19 cellular contexts compared by ENCODE assay signal in the genomic region with DNA sequence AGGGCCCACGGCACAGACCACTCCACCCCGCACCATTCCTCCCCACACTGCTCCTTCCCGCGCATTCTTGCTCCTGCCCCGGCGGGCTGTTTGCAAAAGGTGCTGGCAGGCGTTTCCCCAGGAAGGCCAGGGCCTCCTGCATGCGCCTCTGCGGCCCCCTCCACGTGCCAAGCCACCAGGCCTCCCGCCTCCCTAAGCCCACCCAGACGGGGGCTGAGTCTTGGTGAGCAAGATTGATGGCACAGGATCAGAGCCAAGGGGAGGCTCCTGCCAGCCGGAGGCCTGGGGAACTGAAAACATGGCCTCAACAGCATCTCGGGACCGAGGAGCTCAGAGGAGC.
DNase-seq lines count a peak whose midpoint lies in the region; ATAC-seq, FAIRE-seq and TF ChIP-seq lines count a peak whose summit lies in the region.
"Had no signal": no experiment of that assay in that cellular context is flagged by ENCODE, and none has a peak within 500 bp of the region (broad histone marks: within the 10 kb centered on the region; RNA-seq: fewer than 3 reads in every experiment).

No MANE protein-coding gene starts in this region.

- H3K9ac ChIP-seq in kidney (ENCODE audit: low read length in 2 of 2) (no peak overlapping the region), neural progenitor cell (no peak overlapping the region), PC-3 (ENCODE audit: low read length) (no peak overlapping the region)

- H3K36me3 ChIP-seq in KOPT-K1 (ENCODE audit: insufficient read depth, low read length): no peaks in the 10 kb centered on the region
- no peaks in the 10 kb centered on the region for H3K36me3 ChIP-seq in kidney (ENCODE audit: control insufficient read depth in 1 of 2, insufficient read depth in 2 of 2, low read length in 2 of 2)
- H3K36me3 ChIP-seq in neural progenitor cell: no peaks in the 10 kb centered on the region
- no peaks in the 10 kb centered on the region for H3K36me3 ChIP-seq in PC-3 (ENCODE audit: low read depth, low read length)
- H3K36me3 ChIP-seq: HAP-1, SJSA1 had no signal

- peaks cover 2% of the 10 kb centered on the region for H3K27me3 Mint-ChIP-seq in neural progenitor cell (ENCODE audit: insufficient read depth, low read depth)

- intact Hi-C loops in kidney (cut with DNase I): no loop called here
- intact Hi-C loops in PC-3 (cut with micrococcal nuclease): loop anchor here (10.0 kb wide), 1 partner anchor 138 kb away; no protein-coding TSS in a partner anchor

- no peaks in the 10 kb centered on the region for H3F3A ChIP-seq in neural progenitor cell (ENCODE audit: low read depth)
- no peaks in the 10 kb centered on the region for H3F3A ChIP-seq in PC-3 (ENCODE audit: low read length, unreplicated experiment)

- DNase-seq in A549 (ENCODE audit: low read depth in 1 of 2, low spot score in 1 of 2) (no peak), kidney (peak; percentile 57), neural progenitor cell (ENCODE audit: low spot score) (no peak), midbrain (lab: John Stamatoyannopoulos, UW) (no peak), HK-2 (ENCODE audit: unreplicated experiment) (no peak), PC-3 (no peak)
- DNase-seq: GDM1, KBM-7, NCI-H1436, NCI-H2081, NCI-H510A, NCI-H774 had no signal

- POLR2A ChIA-PET in A549 (lab: Yijun Ruan, JAX): interaction anchor here (0.5 kb wide), 1 partner anchor 207 kb away, joined by 5 read pairs; no protein-coding TSS in a partner anchor
- POLR2A ChIA-PET in PC-3 (lab: Charles Lee; ENCODE audit: unreplicated experiment): no interaction called here

- H2AFZ ChIP-seq in neural progenitor cell (replicated peaks) (peak overlapping the region; percentile 52), PC-3 (ENCODE audit: low read length) (no peak overlapping the region)

- no peak for TF ChIP-seq RAD21 in A549 (conservative IDR thresholded peaks at IDR 0.05 in 1 of 2, IDR thresholded peaks at IDR 0.05 in 1 of 2)

- H3K9me3 ChIP-seq in A549 (no peaks in the 10 kb centered on the region), KOPT-K1 (ENCODE audit: insufficient read depth, low read length, poor library complexity, severe bottlenecking) (no peaks in the 10 kb centered on the region), kidney (ENCODE audit: control insufficient read depth in 1 of 2, low read length in 2 of 2) (no peaks in the 10 kb centered on the region), neural progenitor cell (ENCODE audit: low read depth) (no peaks in the 10 kb centered on the region), PC-3 (ENCODE audit: low read length) (no peaks in the 10 kb centered on the region)
- H3K9me3 ChIP-seq: HAP-1, SJSA1 had no signal

- H3K4me1 Mint-ChIP-seq in neural progenitor cell: peaks cover 32% of the 10 kb centered on the region

- TF ChIP-seq EP300 in A549 (IDR thresholded peaks at IDR 0.05): no peak

- H3K4me1 ChIP-seq in A549 (peaks cover 23% of the 10 kb centered on the region), kidney (ENCODE audit: control insufficient read depth in 1 of 2, insufficient read depth in 1 of 2, low read depth in 1 of 2, low read length in 2 of 2) (no peaks in the 10 kb centered on the region), neural progenitor cell (peaks cover 21% of the 10 kb centered on the region), PC-3 (ENCODE audit: insufficient read depth, low read length) (no peaks in the 10 kb centered on the region)
- H3K4me1 ChIP-seq: HAP-1, SJSA1 had no signal

- H3K4me2 ChIP-seq in A549: no peak overlapping the region
- H3K4me2 ChIP-seq in neural progenitor cell: no peak overlapping the region
- H3K4me2 ChIP-seq in PC-3 (ENCODE audit: low read length): no peak overlapping the region

- peak overlapping the region; percentile 78 for H3K27ac Mint-ChIP-seq in neural progenitor cell

- H3K4me3 Mint-ChIP-seq in neural progenitor cell: no peak overlapping the region

- no peaks in the 10 kb centered on the region for H4K20me1 ChIP-seq in neural progenitor cell (ENCODE audit: low read depth)
- no peaks in the 10 kb centered on the region for H4K20me1 ChIP-seq in PC-3 (ENCODE audit: low read length)

- H3K27ac ChIP-seq in A549: peak overlapping the region; percentile 2 to 85; a peak in 4 of 6 replicates
- peak overlapping the region; percentile 72 for H3K27ac ChIP-seq in KOPT-K1 (ENCODE audit: low read depth, low read length, poor library complexity, severe bottlenecking)
- H3K27ac ChIP-seq in kidney (ENCODE audit: low read depth in 2 of 2, low read length in 2 of 2): no peak overlapping the region
- H3K27ac ChIP-seq in neural progenitor cell: no peak overlapping the region
- H3K27ac ChIP-seq in PC-3 (ENCODE audit: low read length): no peak overlapping the region
- H3K27ac ChIP-seq: C4-2B, RWPE1, SJSA1 had no signal

- no peak for FAIRE-seq in A549 (lab: Jason Lieb, UNC)
- FAIRE-seq in kidney (lab: Jason Lieb, UNC): no peak
- FAIRE-seq: GM12878 had no signal

- no peak for TF ChIP-seq POLR2A in A549 (IDR thresholded peaks at IDR 0.05; ENCODE audit: low read length)

- WGBS in A549 (ENCODE audit: missing lambda C conversion rate): 84% methylated on average over 13 of the region's 15 CpGs

- H3K4me3 ChIP-seq in A549 (no peak overlapping the region), kidney (ENCODE audit: low read length in 2 of 2) (no peak overlapping the region), neural progenitor cell (no peak overlapping the region), PC-3 (ENCODE audit: low read length) (no peak overlapping the region)
- H3K4me3 ChIP-seq: GM12878, HAP-1, SJSA1 had no signal

- CTCF ChIA-PET in A549 (lab: Yijun Ruan, JAX): interaction anchor here (0.6 to 3.6 kb wide), 5 partner anchors 327 to 542 kb away, joined by 3 to 32 read pairs (median 4); a partner anchor contains a TSS
- CTCF ChIA-PET in PC-3 (lab: Charles Lee): interaction anchor here (0.5 kb wide), 1 partner anchor 848 kb away, joined by 3 read pairs; no protein-coding TSS in a partner anchor

- H3K79me2 ChIP-seq in neural progenitor cell (ENCODE audit: low read depth) (no peaks in the 10 kb centered on the region), PC-3 (ENCODE audit: low read length) (no peaks in the 10 kb centered on the region)

- ATAC-seq in A549 (no peak), GM18868 (IDR thresholded peaks at IDR 0.05; ENCODE audit: unreplicated experiment) (no peak), PC-3 (no peak)
- ATAC-seq: GM12878 had no signal

- no peak for TF ChIP-seq CTCF in A549 (IDR thresholded peaks at IDR 0.05)
- TF ChIP-seq CTCF in kidney (IDR thresholded peaks at IDR 0.05; ENCODE audit: borderline replicate concordance, extremely low read depth, insufficient read depth): no peak
- no peak for TF ChIP-seq CTCF in neural progenitor cell (IDR thresholded peaks at IDR 0.05)
- no peak for TF ChIP-seq CTCF in PC-3 (conservative IDR thresholded peaks at IDR 0.05; ENCODE audit: low read depth, low read length)

- BruUV-seq in PC-3 (replicated peaks; lab: Mats Ljungman, UMichigan): no TSS peak

- no peaks in the 10 kb centered on the region for H3K36me3 Mint-ChIP-seq in neural progenitor cell

- H3K27me3 ChIP-seq in neural progenitor cell: no peaks in the 10 kb centered on the region
- no peaks in the 10 kb centered on the region for H3K27me3 ChIP-seq in PC-3 (ENCODE audit: low read length)
- H3K27me3 ChIP-seq: SJSA1 had no signal

- no peaks in the 10 kb centered on the region for H3K9me2 ChIP-seq in PC-3 (replicated peaks; ENCODE audit: low read length)

- no peaks in the 10 kb centered on the region for H3K9me3 Mint-ChIP-seq in neural progenitor cell

TF ChIP-seq in A549, 52 proteins besides CTCF, POLR2A, EP300 and RAD21:
- TF ChIP-seq HOXB13 (CRISPR knock-in tag; IDR thresholded peaks at IDR 0.05; ENCODE audit: low read depth) (no peak), SREBF2 (IDR thresholded peaks at IDR 0.05) (no peak), CHD4 (IDR thresholded peaks at IDR 0.05; ENCODE audit: borderline replicate concordance) (no peak)
- TF ChIP-seq, protein P1, sequence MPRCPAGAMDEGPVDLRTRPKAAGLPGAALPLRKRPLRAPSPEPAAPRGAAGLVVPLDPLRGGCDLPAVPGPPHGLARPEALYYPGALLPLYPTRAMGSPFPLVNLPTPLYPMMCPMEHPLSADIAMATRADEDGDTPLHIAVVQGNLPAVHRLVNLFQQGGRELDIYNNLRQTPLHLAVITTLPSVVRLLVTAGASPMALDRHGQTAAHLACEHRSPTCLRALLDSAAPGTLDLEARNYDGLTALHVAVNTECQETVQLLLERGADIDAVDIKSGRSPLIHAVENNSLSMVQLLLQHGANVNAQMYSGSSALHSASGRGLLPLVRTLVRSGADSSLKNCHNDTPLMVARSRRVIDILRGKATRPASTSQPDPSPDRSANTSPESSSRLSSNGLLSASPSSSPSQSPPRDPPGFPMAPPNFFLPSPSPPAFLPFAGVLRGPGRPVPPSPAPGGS (IDR thresholded peaks at IDR 0.05): no peak

Comparison
In these comparisons a context has a peak if more than half of its experiments do, and no peak if none do; other contexts are left out.
1. H3K27ac ChIP-seq: peak in A549 (2 of 2) and KOPT-K1 (single experiment); none in kidney (0 of 2), neural progenitor cell (single experiment) and PC-3 (single experiment).